1 cellular context compared by ENCODE assay signal in genomic region chr9:89625721-89626687, GRCh38.
TF ChIP-seq lines count a peak whose summit lies in the region.

No MANE protein-coding gene starts in this region.

TF ChIP-seq in H1, 55 proteins besides CTCF, POLR2A, EP300 and RAD21:
- TF ChIP-seq CEBPB (IDR thresholded peaks at IDR 0.05; ENCODE audit: low read depth, low read length) (no peak), CHD1 (IDR thresholded peaks at IDR 0.05; ENCODE audit: low read depth, low read length) (no peak), SP2 (IDR thresholded peaks at IDR 0.05; ENCODE audit: low read length) (no peak), BCL11A (IDR thresholded peaks at IDR 0.05; ENCODE audit: low read depth in 2 of 2, low read length in 2 of 2) (no peak), SIN3A (conservative IDR thresholded peaks at IDR 0.05 in 1 of 2, IDR thresholded peaks at IDR 0.05 in 1 of 2; ENCODE audit: low read depth in 1 of 2, low read length in 2 of 2) (no peak), GTF2F1 (IDR thresholded peaks at IDR 0.05; ENCODE audit: borderline replicate concordance, low read depth, low read length) (no peak)
- TF ChIP-seq, protein P1, sequence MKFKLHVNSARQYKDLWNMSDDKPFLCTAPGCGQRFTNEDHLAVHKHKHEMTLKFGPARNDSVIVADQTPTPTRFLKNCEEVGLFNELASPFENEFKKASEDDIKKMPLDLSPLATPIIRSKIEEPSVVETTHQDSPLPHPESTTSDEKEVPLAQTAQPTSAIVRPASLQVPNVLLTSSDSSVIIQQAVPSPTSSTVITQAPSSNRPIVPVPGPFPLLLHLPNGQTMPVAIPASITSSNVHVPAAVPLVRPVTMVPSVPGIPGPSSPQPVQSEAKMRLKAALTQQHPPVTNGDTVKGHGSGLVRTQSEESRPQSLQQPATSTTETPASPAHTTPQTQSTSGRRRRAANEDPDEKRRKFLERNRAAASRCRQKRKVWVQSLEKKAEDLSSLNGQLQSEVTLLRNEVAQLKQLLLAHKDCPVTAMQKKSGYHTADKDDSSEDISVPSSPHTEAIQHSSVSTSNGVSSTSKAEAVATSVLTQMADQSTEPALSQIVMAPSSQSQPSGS (IDR thresholded peaks at IDR 0.05; ENCODE audit: low read length): no peak
